23 cellular contexts compared by ENCODE assay signal in genomic region chr20:50469796-50470195, GRCh38. TPM values are rescaled to one million over a fixed set of nuclear protein-coding genes. Genes with fewer than 3 reads are reported as not detected.
A peak's percentile ranks its signal among the peaks of the same experiment; 100 is the strongest.
DNase-seq lines count a peak whose midpoint lies in the region; ATAC-seq, FAIRE-seq and TF ChIP-seq lines count a peak whose summit lies in the region.
"Had no signal": no experiment of that assay in that cellular context is flagged by ENCODE, and none has a peak within 500 bp of the region (broad histone marks: within the 10 kb centered on the region; RNA-seq: fewer than 3 reads in every experiment).

No MANE protein-coding gene starts in this region.

- H3K4me1 ChIP-seq in HEK293 (ENCODE audit: control insufficient read depth, insufficient read depth, low read length) (no peaks in the 10 kb centered on the region), HepG2 (ENCODE audit: insufficient read depth, low read length) (peaks cover 53% of the 10 kb centered on the region), right lobe of liver (peaks cover 0 to 28% (median 10%) of the 10 kb centered on the region in 4 donors)
- H3K4me1 ChIP-seq: Caco-2 had no signal

- peak overlapping the region; percentile 9; the same call in 1 of the 2 replicates for H3K4me2 ChIP-seq in HepG2 (ENCODE audit: low read depth, low read length)
- H3K4me2 ChIP-seq: A549 had no signal

- no TSS peak for BruUV-seq in HepG2 (replicated peaks; lab: Mats Ljungman, UMichigan)

- intact Hi-C loops in HepG2 (cut with micrococcal nuclease; ENCODE audit: unreplicated experiment): no loop called here
- intact Hi-C loops in right lobe of liver (cut with DNase I): loop anchor here (10.0 kb wide), 2 partner anchors 105 to 165 kb away; no protein-coding TSS in a partner anchor

- TF ChIP-seq CTCF in HEK293 (tag by site-specific recombination; IDR thresholded peaks at IDR 0.05) (no peak), WTC11 (IDR thresholded peaks at IDR 0.05) (no peak), HepG2 (CRISPR knock-in tag; IDR thresholded peaks at IDR 0.05) (no peak), right lobe of liver (IDR thresholded peaks at IDR 0.05) (no peak)

- no peaks in the 10 kb centered on the region for H3K36me3 Mint-ChIP-seq in WTC11
- H3K36me3 Mint-ChIP-seq: CD8-positive, alpha-beta T cell had no signal

- no peaks in the 10 kb centered on the region; the same call in 1 of the 2 replicates for H3K27me3 Mint-ChIP-seq in WTC11 (ENCODE audit: low read depth)
- H3K27me3 Mint-ChIP-seq: B cell; CD4-positive, alpha-beta T cell had no signal

- no peak overlapping the region for H2AFZ ChIP-seq in HepG2 (ENCODE audit: low read length)

- 5% methylated on average over 2 of the region's 2 CpGs for WGBS in HepG2 (ENCODE audit: low lambda C conversion rate)
- WGBS in right lobe of liver (ENCODE audit: insufficient coverage, low coverage, low lambda C conversion rate, missing lambda C conversion rate): 63% methylated on average over 2 of the region's 2 CpGs

- H4K20me1 ChIP-seq in HepG2 (ENCODE audit: insufficient read depth, low read length): no peaks in the 10 kb centered on the region
- H4K20me1 ChIP-seq: BLaER1 treated with 17β-estradiol and CSF1 and Interleukin-3, amounts not matched to agents 10 nM and 100 nM had no signal

- H3K36me3 ChIP-seq in HEK293 (ENCODE audit: control insufficient read depth in 2 of 2, insufficient read depth in 1 of 2, low read length in 2 of 2) (no peaks in the 10 kb centered on the region), HepG2 (replicated peaks in 1 of 2; ENCODE audit: control insufficient read depth in 1 of 2, insufficient read depth in 2 of 2, low read length in 2 of 2) (no peaks in the 10 kb centered on the region), right lobe of liver (no peaks in the 10 kb centered on the region)
- H3K36me3 ChIP-seq: BLaER1 treated with 17β-estradiol and CSF1 and Interleukin-3, amounts not matched to agents 10 nM and 100 nM had no signal

- CTCF ChIA-PET in HEK293 (lab: Yijun Ruan, JAX) (interaction anchor here (0.6 to 1.7 kb wide), 5 partner anchors 106 to 349 kb away, joined by 3 to 4 read pairs (median 3); no protein-coding TSS in a partner anchor), WTC11 (lab: Charles Lee) (interaction anchor here (1.4 kb wide), 1 partner anchor 14 kb away, joined by 5 read pairs; no protein-coding TSS in a partner anchor), HepG2 (lab: Yijun Ruan, JAX; ENCODE audit: low intra/inter-chr PET ratio, low total read pairs) (interaction anchor here (0.7 kb wide), 1 partner anchor 369 kb away, joined by 3 read pairs; no protein-coding TSS in a partner anchor)

- no peaks in the 10 kb centered on the region for H3K9me3 ChIP-seq in HEK293 (ENCODE audit: control insufficient read depth, insufficient read depth, low read depth, low read length)
- no peaks in the 10 kb centered on the region for H3K9me3 ChIP-seq in HepG2 (ENCODE audit: low read length)
- H3K9me3 ChIP-seq in right lobe of liver: no peaks in the 10 kb centered on the region
- H3K9me3 ChIP-seq: A549, Caco-2 had no signal

- no peak for FAIRE-seq in HepG2 (lab: Jason Lieb, UNC)
- FAIRE-seq: A549, GM12878, GM12892, GM18507 had no signal

- POLR2A ChIA-PET in HEK293 (lab: Yijun Ruan, JAX): interaction anchor here (0.7 kb wide), 1 partner anchor 107 kb away, joined by 5 read pairs; no protein-coding TSS in a partner anchor
- POLR2A ChIA-PET in WTC11 (lab: Charles Lee): no interaction called here
- POLR2A ChIA-PET in HepG2 (lab: Yijun Ruan, JAX): interaction anchor here (1.1 to 2.0 kb wide), 6 partner anchors 9 to 317 kb away, joined by 3 to 19 read pairs (median 4); partner anchors contain the start of genes CEBPB and PEDS1

- no peak overlapping the region for H3K9ac ChIP-seq in HepG2 (ENCODE audit: insufficient read depth, low read depth, low read length)
- H3K9ac ChIP-seq: BLaER1 treated with 17β-estradiol and CSF1 and Interleukin-3, amounts not matched to agents 10 nM and 100 nM had no signal

- H3K27me3 ChIP-seq in HepG2 (ENCODE audit: control insufficient read depth in 1 of 2, insufficient read depth in 2 of 2, low read length in 2 of 2) (no peaks in the 10 kb centered on the region), right lobe of liver (no peaks in the 10 kb centered on the region)
- H3K27me3 ChIP-seq: BLaER1 treated with 17β-estradiol and CSF1 and Interleukin-3, amounts not matched to agents 10 nM and 100 nM had no signal

- H3K27ac Mint-ChIP-seq in WTC11: no peak overlapping the region
- H3K27ac Mint-ChIP-seq: B cell; CD4-positive, alpha-beta T cell; CD8-positive, alpha-beta T cell had no signal

- no peaks in the 10 kb centered on the region for H3K79me2 ChIP-seq in HepG2 (ENCODE audit: insufficient read depth, low read length)

- ATAC-seq in WTC11 (no peak), HepG2 (no peak), right lobe of liver (peak; percentile 26 to 69 (median 34))
- ATAC-seq: A549; CD8-positive, alpha-beta T cell had no signal

- peaks cover 7% of the 10 kb centered on the region for H3K9me3 Mint-ChIP-seq in WTC11
- H3K9me3 Mint-ChIP-seq: CD4-positive, alpha-beta T cell; CD8-positive, alpha-beta T cell had no signal

- TF ChIP-seq RAD21 in HepG2 (CRISPR knock-in tag; IDR thresholded peaks at IDR 0.05): no peak

- H3K4me3 ChIP-seq in HEK293 (ENCODE audit: low read depth, low read length) (no peak overlapping the region), HepG2 (replicated peaks in 1 of 3; ENCODE audit: insufficient read depth in 1 of 3, low read depth in 2 of 3, low read length in 3 of 3) (no peak overlapping the region), right lobe of liver (no peak overlapping the region)
- H3K4me3 ChIP-seq: A549; BLaER1 treated with 17β-estradiol and CSF1 and Interleukin-3, amounts not matched to agents 10 nM and 100 nM; GM12878 had no signal

- H3K27ac ChIP-seq in HEK293 (ENCODE audit: extremely low read depth, low read depth, low read length): no peak overlapping the region
- H3K27ac ChIP-seq in HepG2 (ENCODE audit: extremely low read length, insufficient read depth, low read length): no peak overlapping the region
- H3K27ac ChIP-seq in right lobe of liver: peak overlapping the region; percentile 56 to 73 (median 70)
- H3K27ac ChIP-seq: BLaER1 treated with 17β-estradiol and CSF1 and Interleukin-3, amounts not matched to agents 10 nM and 100 nM had no signal

- no peak overlapping the region for H3K4me3 Mint-ChIP-seq in WTC11
- H3K4me3 Mint-ChIP-seq: B cell; CD4-positive, alpha-beta T cell; CD8-positive, alpha-beta T cell had no signal

- H3K4me1 Mint-ChIP-seq in WTC11: no peaks in the 10 kb centered on the region

- in situ Hi-C loops in HepG2 (cut with HindIII; ENCODE audit: extremely low pct_ligation_motif_present, low pct_unique_long_range_greater_than_20kb): no loop called here

- TF ChIP-seq EP300 in HepG2 (IDR thresholded peaks at IDR 0.05; ENCODE audit: low read depth in 2 of 2, low read length in 2 of 2) (no peak), HepG2 (CRISPR knock-in tag; IDR thresholded peaks at IDR 0.05; ENCODE audit: borderline replicate concordance) (no peak)

- TF ChIP-seq POLR2A in HepG2 (IDR thresholded peaks at IDR 0.05; ENCODE audit: insufficient read depth in 1 of 2, low read depth in 2 of 2, low read length in 2 of 2): no peak
- TF ChIP-seq POLR2A in right lobe of liver (IDR thresholded peaks at IDR 0.05): no peak

- no peak for DNase-seq in WTC11 (ENCODE audit: low spot score)
- DNase-seq in HepG2 (ENCODE audit: low spot score): peak; percentile 44
- peak in 1 of 3 donors; percentile 63 for DNase-seq in right lobe of liver
- DNase-seq in stimulated activated CD4-positive, alpha-beta T cell treated with anti-CD3 and anti-CD28 coated beads, Interleukin-15, amount 100 ng/mL, for 24 hours: no peak
- no peak for DNase-seq in NCI-H748 (lab: John Stamatoyannopoulos, UW; ENCODE audit: unreplicated experiment)
- no peak for DNase-seq in NCI-H526 treated with DMSO at 0.1 percent for 48 hours (lab: John Stamatoyannopoulos, UW)
- DNase-seq in 8988T: no peak
- DNase-seq: AML-193; Caco-2; CD4-positive, alpha-beta T cell; CD8-positive, alpha-beta T cell; DMS153; DMS79; DND-41; EL; GDM1 had no signal

TF ChIP-seq in WTC11, 78 proteins besides CTCF, POLR2A, EP300 and RAD21 (continues in another document):
- peak; percentile 86 for TF ChIP-seq GABPB1 (CRISPR knock-in tag; IDR thresholded peaks at IDR 0.05)

TF ChIP-seq in HepG2, 621 proteins besides CTCF, POLR2A, EP300 and RAD21 (continues in another document):
- TF ChIP-seq CEBPB (IDR thresholded peaks at IDR 0.05; ENCODE audit: borderline replicate concordance, low read depth, low read length) (peak; percentile 57; the same call in 1 of the 2 replicates), NR2C2 (CRISPR knock-in tag; IDR thresholded peaks at IDR 0.05; ENCODE audit: borderline replicate concordance) (0 out of 2 replicates have a peak, but pooled peaks have one; percentile 39)

RNA-seq across cellular contexts. Expression of gene PTPN1, which starts 40.4 kb away (rescaled TPM):
- total RNA-seq in WTC11 (2021): 23.4 to 29.4 TPM (median 25.3 TPM) in 3 replicates
- total RNA-seq in HepG2 (2016; rRNA removed; fragmentation: Illumina TruSeq; extraction: Trizol): 33.3 and 37.2 TPM in 2 replicates
- 4.1 and 4.3 TPM in 2 replicates for total RNA-seq in HepG2 (2016; cell fraction: cytosol; rRNA removed; fragmentation: Illumina TruSeq; extraction: Trizol; ENCODE audit: low read depth)
- total RNA-seq in HepG2 (2016; cell fraction: insoluble cytoplasmic fraction; rRNA removed; fragmentation: Illumina TruSeq; extraction: Trizol): 31.0 and 34.8 TPM in 2 replicates
- 16.1 and 17.5 TPM in 2 replicates for total RNA-seq in HepG2 (2016; cell fraction: membrane; rRNA removed; fragmentation: Illumina TruSeq; extraction: Trizol)
- total RNA-seq in HepG2 (2016; cell fraction: nucleus; rRNA removed; fragmentation: Illumina TruSeq; extraction: Trizol): 22.9 and 26.4 TPM in 2 replicates
- 16.8 and 17.7 TPM in 2 replicates for polyA plus RNA-seq in HepG2 (2011; rRNA removed)
- 14.7 and 18.4 TPM in 2 replicates for polyA plus RNA-seq in HepG2 (2011; cell fraction: cytosol; rRNA removed)
- 21.4 and 23.7 TPM in 2 replicates for polyA plus RNA-seq in HepG2 (2011; cell fraction: nucleus; rRNA removed)
- polyA plus RNA-seq in HepG2 (2012): 20.9 and 24.3 TPM in 2 replicates
- 2.4 and 2.5 TPM in 2 replicates for polyA plus RNA-seq in HepG2 (2016; cell fraction: cytosol; fragmentation: Illumina TruSeq; extraction: Trizol; ENCODE audit: low read depth)
- 33.0 and 39.3 TPM in 2 replicates for polyA plus RNA-seq in HepG2 (2016; cell fraction: insoluble cytoplasmic fraction; fragmentation: Illumina TruSeq; extraction: Trizol; ENCODE audit: low read depth)
- 9.4 and 10.0 TPM in 2 replicates for polyA plus RNA-seq in HepG2 (2016; cell fraction: membrane; fragmentation: Illumina TruSeq; extraction: Trizol; ENCODE audit: low read depth)
- 31.1 and 31.8 TPM in 2 replicates for polyA plus RNA-seq in HepG2 (2016; cell fraction: nucleus; fragmentation: Illumina TruSeq; extraction: Trizol; ENCODE audit: insufficient read depth, low read depth)
- polyA minus RNA-seq in HepG2 (2011; rRNA and poly(A)+ RNA removed; ENCODE audit: low replicate concordance): 27.4 and 30.1 TPM in 2 replicates
- polyA minus RNA-seq in HepG2 (2011; cell fraction: cytosol; rRNA and poly(A)+ RNA removed): 12.4 and 15.0 TPM in 2 replicates
- polyA minus RNA-seq in HepG2 (2011; cell fraction: nucleus; rRNA and poly(A)+ RNA removed): 23.0 and 24.9 TPM in 2 replicates
- 10 to 100 TPM in 5 of 6 experiments, 1 to 10 TPM in 1; 9.5 to 14.9 (median 12.6) TPM for total RNA-seq in right lobe of liver

Comparison
In these comparisons a context has a peak if more than half of its experiments do, and no peak if none do; other contexts are left out.
1. H3K27ac ChIP-seq: peak in right lobe of liver (3 of 3); none in HEK293 (single experiment) and HepG2 (single experiment).
2. ATAC-seq: peak in right lobe of liver (4 of 4); none in WTC11 (single experiment) and HepG2 (single experiment).
3. Of the 63 proteins assayed by ChIP-seq in both HepG2 and HEK293: peak only in HepG2: ZNF362; only in HEK293: none; in both: none; in neither: 62.